ENCODE assay signal across 8 cellular contexts in the genomic region with DNA sequence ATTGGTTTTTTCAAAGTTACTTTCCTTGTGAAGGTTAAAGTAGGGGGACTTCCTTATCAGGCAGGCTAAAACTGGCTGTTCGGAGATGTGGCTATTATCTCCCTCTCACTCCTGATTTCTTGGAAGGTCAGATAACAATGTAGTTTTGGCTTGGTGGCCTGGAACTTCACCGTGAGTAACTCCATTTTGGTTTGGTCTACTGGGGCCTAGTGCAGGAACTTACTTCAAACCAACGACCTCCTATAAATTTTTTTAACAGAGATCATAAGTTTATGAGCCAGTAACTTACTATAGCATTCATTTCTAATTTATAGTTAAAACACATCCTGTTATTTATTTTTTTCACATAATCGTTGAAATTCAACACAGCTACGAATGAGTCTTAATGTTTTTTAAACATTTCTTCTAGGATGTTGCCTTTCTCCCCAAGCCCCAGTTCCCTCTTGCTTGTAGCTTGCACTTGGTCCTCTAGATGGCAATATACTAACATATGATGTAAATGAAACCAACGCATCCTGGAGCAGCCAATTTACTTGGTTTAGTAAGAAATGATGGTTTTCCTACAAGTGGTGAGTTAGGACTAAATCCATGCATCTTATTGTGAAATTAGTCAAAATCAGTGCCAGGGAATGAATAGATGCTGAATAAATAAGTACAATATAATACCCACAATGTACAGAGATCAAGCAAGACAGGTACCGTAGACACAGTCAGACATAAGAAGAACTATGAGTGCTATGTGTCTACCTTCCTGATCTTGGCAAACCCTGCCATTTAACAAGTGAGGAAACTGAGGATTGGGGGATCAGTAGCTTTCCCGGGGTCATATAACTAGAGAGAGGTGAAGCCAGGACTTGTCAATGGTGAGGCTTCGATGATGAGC. TPM values are rescaled to one million over a fixed set of nuclear protein-coding genes. Genes with fewer than 3 reads are reported as not detected.
DNase-seq lines count a peak whose midpoint lies in the region; ATAC-seq, FAIRE-seq and TF ChIP-seq lines count a peak whose summit lies in the region.
"Not testable (repeated sequence)": the region's sequence is repeated elsewhere in the genome, so short reads cannot be mapped to it uniquely, and the experiment has no call there.

No MANE protein-coding gene starts in this region.

- TF ChIP-seq POLR2A in uterus (IDR thresholded peaks at IDR 0.05): not testable (repeated sequence)

- not testable (repeated sequence) for H3K9me3 Mint-ChIP-seq in activated CD4-positive, alpha-beta T cell treated with anti-CD3 and anti-CD28 coated beads for 36 hours (ENCODE audit: low read depth)

- ATAC-seq in activated CD4-positive, alpha-beta T cell treated with anti-CD3 and anti-CD28 coated beads for 36 hours: peak; percentile 76

- H3K4me3 Mint-ChIP-seq in activated CD4-positive, alpha-beta T cell treated with anti-CD3 and anti-CD28 coated beads for 36 hours: not testable (repeated sequence)

- H3F3A ChIP-seq in Loucy (ENCODE audit: low read depth): not testable (repeated sequence)

- not testable (repeated sequence) for H3K27me3 ChIP-seq in Loucy (ENCODE audit: insufficient read depth, low read length, poor library complexity, severe bottlenecking); NT2/D1 (ENCODE audit: insufficient read depth, insufficient read length); hepatocyte; parathyroid adenoma (ENCODE audit: control insufficient read depth, insufficient read depth, low read length); uterus

- H3K27ac ChIP-seq in hepatocyte, parathyroid adenoma, uterus: not testable (repeated sequence)

- H3K9me2 ChIP-seq in Loucy (replicated peaks; ENCODE audit: low read depth, low read length); hepatocyte (replicated peaks; ENCODE audit: insufficient read depth): not testable (repeated sequence)

- not testable (repeated sequence) for H3K4me1 Mint-ChIP-seq in activated CD4-positive, alpha-beta T cell treated with anti-CD3 and anti-CD28 coated beads for 36 hours

- not testable (repeated sequence) for H3K4me3 ChIP-seq in Loucy (ENCODE audit: low read length, poor library complexity, severe bottlenecking); NT2/D1 (ENCODE audit: insufficient read length, low read depth); hepatocyte; parathyroid adenoma (ENCODE audit: low read depth, low read length); uterus

- not testable (repeated sequence) for H3K27me3 Mint-ChIP-seq in activated CD4-positive, alpha-beta T cell treated with anti-CD3 and anti-CD28 coated beads for 36 hours

- CTCF ChIA-PET in activated CD4-positive, alpha-beta T cell treated with anti-CD3 and anti-CD28 coated beads for 36 hours (lab: Charles Lee): interaction anchor here (0.7 to 1.2 kb wide), 3 partner anchors 127 to 191 kb away, joined by 3 to 4 read pairs (median 4); no protein-coding TSS in a partner anchor

- not testable (repeated sequence) for H3K4me1 ChIP-seq in Loucy (ENCODE audit: insufficient read depth, low read length, poor library complexity, severe bottlenecking); NT2/D1 (ENCODE audit: insufficient read depth, insufficient read length); hepatocyte (ENCODE audit: insufficient read depth); parathyroid adenoma; uterus

- H3K36me3 Mint-ChIP-seq in activated CD4-positive, alpha-beta T cell treated with anti-CD3 and anti-CD28 coated beads for 36 hours (ENCODE audit: low read depth): not testable (repeated sequence)

- H3K36me3 ChIP-seq in Loucy (ENCODE audit: insufficient read depth, low read length); NT2/D1 (ENCODE audit: insufficient read depth, insufficient read length, low read length); hepatocyte (replicated peaks; ENCODE audit: insufficient read depth, low read depth); parathyroid adenoma (ENCODE audit: control insufficient read depth, insufficient read depth, low read length); uterus: not testable (repeated sequence)

- DNase-seq in NT2/D1 (ENCODE audit: low read depth, low spot score): peak; percentile 27
- peak; percentile 48 for DNase-seq in activated CD4-positive, alpha-beta T cell treated with anti-CD3 and anti-CD28 coated beads for 36 hours
- peak; percentile 19 for DNase-seq in cerebellum (ENCODE audit: low spot score)
- peak; percentile 78 for DNase-seq in hepatocyte (ENCODE audit: low spot score)
- peak; percentile 20 to 50 for DNase-seq in uterus

- H3K27ac Mint-ChIP-seq in activated CD4-positive, alpha-beta T cell treated with anti-CD3 and anti-CD28 coated beads for 36 hours: not testable (repeated sequence)

- H3K9ac ChIP-seq in Loucy (ENCODE audit: low read depth, low read length, poor library complexity, severe bottlenecking); NT2/D1 (ENCODE audit: insufficient read length, low read depth); parathyroid adenoma: not testable (repeated sequence)

- H4K20me1 ChIP-seq in Loucy (ENCODE audit: insufficient read depth, low read length, poor library complexity, severe bottlenecking); hepatocyte (ENCODE audit: insufficient read depth, poor library complexity, severe bottlenecking): not testable (repeated sequence)

- 56% methylated on average over 9 of the region's 9 CpGs for WGBS in hepatocyte (ENCODE audit: low lambda C conversion rate, missing lambda C conversion rate)

- peak; percentile 99 for FAIRE-seq in G401.6 (lab: Jason Lieb, UNC)

- H3K79me2 ChIP-seq in Loucy (ENCODE audit: insufficient read depth, low read length); hepatocyte; parathyroid adenoma: not testable (repeated sequence)

- POLR2A ChIA-PET in activated CD4-positive, alpha-beta T cell treated with anti-CD3 and anti-CD28 coated beads for 36 hours (lab: Charles Lee): not testable (repeated sequence)

- not testable (repeated sequence) for H2AFZ ChIP-seq in Loucy (ENCODE audit: low read length); hepatocyte; parathyroid adenoma

- H3K9me3 ChIP-seq in Loucy (ENCODE audit: insufficient read depth, low read depth, low read length); NT2/D1 (ENCODE audit: insufficient read depth, low read length); hepatocyte (ENCODE audit: low read depth); parathyroid adenoma (ENCODE audit: control insufficient read depth, low read length); uterus: not testable (repeated sequence)

- TF ChIP-seq CTCF in Loucy (conservative IDR thresholded peaks at IDR 0.05; ENCODE audit: low read length) (peak; percentile 59), hepatocyte (IDR thresholded peaks at IDR 0.05; ENCODE audit: poor library complexity) (peak; percentile 82), parathyroid adenoma (IDR thresholded peaks at IDR 0.05) (peak; percentile 71), uterus (IDR thresholded peaks at IDR 0.05) (peak; percentile 43 to 69 (median 61))

- intact Hi-C loops in activated CD4-positive, alpha-beta T cell treated with anti-CD3 and anti-CD28 coated beads for 36 hours (cut with DNase I, micrococcal nuclease): loop anchor here in 1 of 2 experiments (5.0 to 10.0 kb wide), 2 partner anchors 58 to 146 kb away; no protein-coding TSS in a partner anchor
- intact Hi-C loops in uterus (cut with DNase I; ENCODE audit: low total_unique reads): not testable (repeated sequence)

- H3K4me2 ChIP-seq in Loucy (ENCODE audit: low read depth, low read length, poor library complexity, severe bottlenecking); hepatocyte; parathyroid adenoma (ENCODE audit: low read length): not testable (repeated sequence)

RNA-seq across cellular contexts. Expression of gene TVP23B, which starts 35.7 kb away (rescaled TPM):
- total RNA-seq in activated CD4-positive, alpha-beta T cell treated with anti-CD3 and anti-CD28 coated beads for 36 hours: 10 to 100 TPM; 14.6 to 22.4 TPM
- total RNA-seq in cerebellum (41.4 TPM), hepatocyte (69.0 and 70.0 TPM in 2 replicates), uterus (10 to 100 TPM; 24.8 to 74.2 (median 51.6) TPM)
- 51.6 and 57.2 TPM in 2 replicates for polyA plus RNA-seq in hepatocyte

RNA-seq across cellular contexts. Expression of gene PRPSAP2, which starts 41.2 kb away (rescaled TPM):
- total RNA-seq in activated CD4-positive, alpha-beta T cell treated with anti-CD3 and anti-CD28 coated beads for 36 hours: 10 to 100 TPM; 44.6 to 56.6 TPM
- total RNA-seq in cerebellum (77.3 TPM), hepatocyte (49.8 and 55.7 TPM in 2 replicates), uterus (10 to 100 TPM; 18.2 to 65.9 (median 39.2) TPM)
- 25.0 and 32.1 TPM in 2 replicates for polyA plus RNA-seq in hepatocyte

Comparison
In these comparisons a context has a peak if more than half of its experiments do, and no peak if none do; other contexts are left out.
1. DNase-seq: peak in every context shown above with its lines; median percentile 78 in hepatocyte; 48 in activated CD4-positive, alpha-beta T cell treated with anti-CD3 and anti-CD28 coated beads for 36 hours; 35 in uterus; 27 in NT2/D1; 19 in cerebellum.